Comparison of ENCODE assay signal across 8 cellular contexts in genomic region chr5:40736103-40736875, GRCh38. TPM values are rescaled to one million over a fixed set of nuclear protein-coding genes. Genes with fewer than 3 reads are reported as not detected.
DNase-seq lines count a peak whose midpoint lies in the region; ATAC-seq, FAIRE-seq and TF ChIP-seq lines count a peak whose summit lies in the region.

No MANE protein-coding gene starts in this region.

- CTCF ChIA-PET in RWPE1 (lab: Yijun Ruan, JAX): interaction anchor here (0.6 to 1.0 kb wide), 4 partner anchors 106 to 1030 kb away, joined by 3 to 4 read pairs (median 3); no protein-coding TSS in a partner anchor
- CTCF ChIA-PET in endothelial cell of umbilical vein (lab: Charles Lee): interaction anchor here (1.0 to 4.5 kb wide), 13 partner anchors 20 to 1159 kb away, joined by 3 to 72 read pairs (median 12); no protein-coding TSS in a partner anchor
- CTCF ChIA-PET in naive thymus-derived CD4-positive, alpha-beta T cell (lab: Charles Lee): interaction anchor here (0.7 to 1.8 kb wide), 5 partner anchors 23 to 1157 kb away, joined by 3 to 10 read pairs (median 4); no protein-coding TSS in a partner anchor

- no peak for TF ChIP-seq POLR2A in endothelial cell of umbilical vein (IDR thresholded peaks at IDR 0.05; ENCODE audit: low read depth, low read length)

- H3K4me1 Mint-ChIP-seq in naive thymus-derived CD4-positive, alpha-beta T cell: peaks cover 18 to 33% (median 24%) of the 10 kb centered on the region in 7 donors

- no peaks in the 10 kb centered on the region for H3K27me3 Mint-ChIP-seq in naive thymus-derived CD4-positive, alpha-beta T cell

- FAIRE-seq in endothelial cell of umbilical vein (lab: Jason Lieb, UNC): peak; percentile 58

- TF ChIP-seq CTCF in RWPE1 (conservative IDR thresholded peaks at IDR 0.05; ENCODE audit: low read depth) (peak; percentile 87), endothelial cell of umbilical vein (IDR thresholded peaks at IDR 0.05; ENCODE audit: extremely low read depth in 1 of 2, insufficient read depth in 1 of 2, low read depth in 1 of 2, low read length in 2 of 2) (peak; percentile 40 to 50)

- H3K4me2 ChIP-seq in endothelial cell of umbilical vein (ENCODE audit: insufficient read depth, low read length): no peak overlapping the region

- H3K27me3 ChIP-seq in endothelial cell of umbilical vein (ENCODE audit: control insufficient read depth in 2 of 2, insufficient read depth in 2 of 2, low read length in 2 of 2): no peaks in the 10 kb centered on the region
- H3K27me3 ChIP-seq in naive thymus-derived CD4-positive, alpha-beta T cell (ENCODE audit: control insufficient read depth in 2 of 2, insufficient read depth in 2 of 2, low read length in 2 of 2): no peaks in the 10 kb centered on the region

- dilution Hi-C loops in endothelial cell of umbilical vein (cut with MboI; ENCODE audit: extremely low pct_ligation_motif_present, low sequenced_read_pairs): no loop called here

- no TSS peak for BruUV-seq in endothelial cell of umbilical vein (replicated peaks; lab: Mats Ljungman, UMichigan)

- H3K4me3 Mint-ChIP-seq in naive thymus-derived CD4-positive, alpha-beta T cell: no peak overlapping the region

- DNase-seq in DMS153 treated with DMSO at 0.1 percent for 48 hours (lab: John Stamatoyannopoulos, UW; ENCODE audit: unreplicated experiment) (peak; percentile 53), HuH-7 (ENCODE audit: low spot score) (peak; percentile 50), RWPE1 (ENCODE audit: low spot score) (peak; percentile 56), endothelial cell of umbilical vein (ENCODE audit: low read depth, low spot score) (peak; percentile 84)
- peak in 7 of 9 donors; percentile 26 to 60 (median 52) for DNase-seq in naive thymus-derived CD4-positive, alpha-beta T cell

- no peak overlapping the region for H3K27ac Mint-ChIP-seq in naive thymus-derived CD4-positive, alpha-beta T cell

- ATAC-seq in GM19395 (IDR thresholded peaks at IDR 0.05; ENCODE audit: unreplicated experiment): peak; percentile 88
- peak; percentile 81 for ATAC-seq in naive thymus-derived CD4-positive, alpha-beta T cell
- ATAC-seq in GM21381 (IDR thresholded peaks at IDR 0.05; ENCODE audit: unreplicated experiment): no peak
- ATAC-seq in HG03457 (IDR thresholded peaks at IDR 0.05; ENCODE audit: unreplicated experiment): no peak

- no peak overlapping the region for H3K4me3 ChIP-seq in endothelial cell of umbilical vein (replicated peaks in 1 of 3; ENCODE audit: insufficient read depth in 1 of 3, low read depth in 1 of 3, low read length in 3 of 3)
- H3K4me3 ChIP-seq in naive thymus-derived CD4-positive, alpha-beta T cell (ENCODE audit: low read length): no peak overlapping the region

- no peaks in the 10 kb centered on the region for H3K9me3 ChIP-seq in endothelial cell of umbilical vein (replicated peaks; ENCODE audit: control insufficient read depth, insufficient read depth, low read length)
- peaks cover 0 to 4% (median 0%) of the 10 kb centered on the region in 3 experiments for H3K9me3 ChIP-seq in naive thymus-derived CD4-positive, alpha-beta T cell (ENCODE audit: control insufficient read depth in 2 of 3, low read length in 3 of 3)

- H3K9me1 ChIP-seq in endothelial cell of umbilical vein (replicated peaks; ENCODE audit: control insufficient read depth, extremely low read depth, insufficient read depth, low read length): no peaks in the 10 kb centered on the region

- POLR2A ChIA-PET in RWPE1 (lab: Yijun Ruan, JAX; ENCODE audit: low non-redundant PET) (no interaction called here), endothelial cell of umbilical vein (lab: Charles Lee) (no interaction called here)
- POLR2A ChIA-PET in naive thymus-derived CD4-positive, alpha-beta T cell (lab: Charles Lee): no interaction called here

- peaks cover 0 to 12% (median 8%) of the 10 kb centered on the region in 11 donors for H3K9me3 Mint-ChIP-seq in naive thymus-derived CD4-positive, alpha-beta T cell

- intact Hi-C loops in endothelial cell of umbilical vein (cut with micrococcal nuclease): loop anchor here (1.0 to 5.0 kb wide), 5 partner anchors 48 to 1157 kb away; no protein-coding TSS in a partner anchor
- intact Hi-C loops in naive thymus-derived CD4-positive, alpha-beta T cell (cut with micrococcal nuclease): loop anchor here (1.0 to 10.0 kb wide), 15 partner anchors 19 to 1157 kb away; partner anchors contain the start of gene TTC33 (in 1 of the 2)

- peaks cover 10 to 35% (median 34%) of the 10 kb centered on the region in 5 donors for H3K36me3 Mint-ChIP-seq in naive thymus-derived CD4-positive, alpha-beta T cell

- peaks cover 5% of the 10 kb centered on the region for H3K79me2 ChIP-seq in endothelial cell of umbilical vein (ENCODE audit: control insufficient read depth, insufficient read depth, low read length)

- no peak overlapping the region for H2AFZ ChIP-seq in endothelial cell of umbilical vein (ENCODE audit: low read depth, low read length)

- H3K9ac ChIP-seq in endothelial cell of umbilical vein (replicated peaks; ENCODE audit: extremely low read depth, insufficient read depth, low read length): peak overlapping the region; percentile 43

- peaks cover 1 to 4% of the 10 kb centered on the region in 2 experiments for H3K36me3 ChIP-seq in endothelial cell of umbilical vein (ENCODE audit: control insufficient read depth in 2 of 2, extremely low read depth in 1 of 2, insufficient read depth in 2 of 2, low read length in 2 of 2)
- peaks cover 0 to 17% (median 0%) of the 10 kb centered on the region in 3 experiments for H3K36me3 ChIP-seq in naive thymus-derived CD4-positive, alpha-beta T cell (ENCODE audit: control insufficient read depth in 2 of 3, insufficient read depth in 3 of 3, low read length in 3 of 3)

- H4K20me1 ChIP-seq in endothelial cell of umbilical vein (replicated peaks; ENCODE audit: control insufficient read depth, extremely low read depth, insufficient read depth, low read length): no peaks in the 10 kb centered on the region

- no peak overlapping the region for H3K27ac ChIP-seq in RWPE1
- peak overlapping the region; percentile 84 for H3K27ac ChIP-seq in endothelial cell of umbilical vein (ENCODE audit: insufficient read depth, low read depth, low read length)
- no peak overlapping the region for H3K27ac ChIP-seq in naive thymus-derived CD4-positive, alpha-beta T cell (ENCODE audit: low read depth, low read length)

- peaks cover 36% of the 10 kb centered on the region for H3K4me1 ChIP-seq in endothelial cell of umbilical vein (ENCODE audit: control insufficient read depth, extremely low read depth, insufficient read depth, low read length)
- no peaks in the 10 kb centered on the region for H3K4me1 ChIP-seq in naive thymus-derived CD4-positive, alpha-beta T cell (ENCODE audit: control insufficient read depth in 2 of 2, insufficient read depth in 2 of 2, low read length in 2 of 2)

TF ChIP-seq in endothelial cell of umbilical vein, 7 proteins besides CTCF, POLR2A, EP300 and RAD21:
- TF ChIP-seq EZH2 (IDR thresholded peaks at IDR 0.05; ENCODE audit: borderline replicate concordance, low read depth, low read length, severe bottlenecking): no peak
- TF ChIP-seq POLR2AphosphoS5 (IDR thresholded peaks at IDR 0.05; ENCODE audit: insufficient read depth, low read depth, low read length): no peak
- no peak for TF ChIP-seq FOS (IDR thresholded peaks at IDR 0.05; ENCODE audit: borderline replicate concordance, insufficient read depth, low read length)
- TF ChIP-seq JUN (IDR thresholded peaks at IDR 0.05; ENCODE audit: borderline replicate concordance, insufficient read depth, insufficient read length, low read depth): no peak
- no peak for TF ChIP-seq GATA2 (IDR thresholded peaks at IDR 0.05; ENCODE audit: insufficient read depth, insufficient read length, low read depth, low read length)
- TF ChIP-seq MYC (IDR thresholded peaks at IDR 0.05; ENCODE audit: low read depth, low read length): no peak
- TF ChIP-seq MAX (IDR thresholded peaks at IDR 0.05; ENCODE audit: insufficient read depth, insufficient read length): no peak
TF ChIP-seq in endothelial cell of umbilical vein: peak in this region for 0.

RNA-seq across cellular contexts. Expression of gene TTC33, which starts 19.5 kb away (rescaled TPM):
- 11.7 and 14.2 TPM in 2 replicates for total RNA-seq in endothelial cell of umbilical vein
- 1.4 and 2.2 TPM in 2 replicates for polyA plus RNA-seq in endothelial cell of umbilical vein
- polyA plus RNA-seq in endothelial cell of umbilical vein (2011; cell fraction: cytosol; rRNA removed): 3.4 and 3.6 TPM in 2 replicates
- 8.6 and 9.5 TPM in 2 replicates for polyA plus RNA-seq in endothelial cell of umbilical vein (2011; cell fraction: nucleus; rRNA removed)
- polyA plus RNA-seq in endothelial cell of umbilical vein (2012): 9.5 and 12.2 TPM in 2 replicates
- polyA minus RNA-seq in endothelial cell of umbilical vein: 3.6 and 4.6 TPM in 2 replicates
- 12.0 TPM for polyA minus RNA-seq in endothelial cell of umbilical vein (2011; cell fraction: cytosol; rRNA and poly(A)+ RNA removed)
- 4.8 and 8.8 TPM in 2 replicates for polyA minus RNA-seq in endothelial cell of umbilical vein (2011; cell fraction: nucleus; rRNA and poly(A)+ RNA removed)
- total RNA-seq in naive thymus-derived CD4-positive, alpha-beta T cell: 10 to 100 TPM in 3 of 5 experiments, 1 to 10 TPM in 2; 7.0 to 17.2 (median 14.0) TPM
- 10 to 100 TPM; 13.2 to 19.0 TPM for polyA plus RNA-seq in naive thymus-derived CD4-positive, alpha-beta T cell

RNA-seq across cellular contexts. Expression of gene PTGER4, which starts 56.6 kb away (rescaled TPM):
- 22.5 and 23.6 TPM in 2 replicates for total RNA-seq in endothelial cell of umbilical vein
- 35.9 and 37.4 TPM in 2 replicates for polyA plus RNA-seq in endothelial cell of umbilical vein
- 15.6 and 34.0 TPM in 2 replicates for polyA plus RNA-seq in endothelial cell of umbilical vein (2011; cell fraction: cytosol; rRNA removed)
- 16.1 and 18.9 TPM in 2 replicates for polyA plus RNA-seq in endothelial cell of umbilical vein (2011; cell fraction: nucleus; rRNA removed)
- 14.7 and 21.5 TPM in 2 replicates for polyA plus RNA-seq in endothelial cell of umbilical vein (2012)
- 14.1 and 17.7 TPM in 2 replicates for polyA minus RNA-seq in endothelial cell of umbilical vein
- polyA minus RNA-seq in endothelial cell of umbilical vein (2011; cell fraction: cytosol; rRNA and poly(A)+ RNA removed): 3.5 TPM
- polyA minus RNA-seq in endothelial cell of umbilical vein (2011; cell fraction: nucleus; rRNA and poly(A)+ RNA removed): 23.7 and 42.1 TPM in 2 replicates
- 100 to 1,000 TPM in 2 of 5 experiments, 10 to 100 TPM in 3; 39.6 to 422 (median 76.3) TPM for total RNA-seq in naive thymus-derived CD4-positive, alpha-beta T cell
- polyA plus RNA-seq in naive thymus-derived CD4-positive, alpha-beta T cell: 10 to 100 TPM; 38.5 to 56.0 TPM

Comparison
In these comparisons a context has a peak if more than half of its experiments do, and no peak if none do; other contexts are left out.
1. ATAC-seq: peak in GM19395 (single experiment) and naive thymus-derived CD4-positive, alpha-beta T cell (single experiment); none in GM21381 (single experiment) and HG03457 (single experiment).
2. Peak in every context shown above with its lines, with median percentiles within 50 percentile points of each other: DNase-seq.